11 cellular contexts compared by ENCODE assay signal in genomic region chr3:33911525-33912322, GRCh38.
DNase-seq lines count a peak whose midpoint lies in the region; ATAC-seq and TF ChIP-seq lines count a peak whose summit lies in the region.
"Had no signal": no experiment of that assay in that cellular context is flagged by ENCODE, and none has a peak within 500 bp of the region (broad histone marks: within the 10 kb centered on the region; RNA-seq: fewer than 3 reads in every experiment).

No MANE protein-coding gene starts in this region.

- H3K4me3 ChIP-seq in astrocyte of the spinal cord (ENCODE audit: low read depth, low read length): no peak overlapping the region
- no peak overlapping the region for H3K4me3 ChIP-seq in neuronal stem cell (ENCODE audit: low read length in 2 of 2)

- no peak overlapping the region for H4K91ac ChIP-seq in neuronal stem cell (ENCODE audit: low read depth, low read length, poor library complexity)

- no peak overlapping the region for H3K23ac ChIP-seq in neuronal stem cell (ENCODE audit: low read depth, low read length, poor library complexity)

- H3K18ac ChIP-seq in neuronal stem cell (ENCODE audit: low read length): no peak overlapping the region

- no CpG with 5 or more reads among the region's 4 CpGs for WGBS in neuronal stem cell (ENCODE audit: extremely low coverage in 2 of 2, insufficient read length in 2 of 2, insufficient replicate concordance in 1 of 2), 2 donors

- no peak overlapping the region for H2BK12ac ChIP-seq in neuronal stem cell (ENCODE audit: low read length)

- H2BK120ac ChIP-seq in neuronal stem cell (ENCODE audit: low read depth, low read length): no peak overlapping the region

- H3K9me3 ChIP-seq in neuronal stem cell (replicated peaks in 1 of 2; ENCODE audit: control insufficient read depth in 2 of 2, insufficient read depth in 1 of 2, low read depth in 1 of 2, low read length in 2 of 2): no peaks in the 10 kb centered on the region

- H2BK5ac ChIP-seq in neuronal stem cell (ENCODE audit: low read length): no peak overlapping the region

- no peak for ATAC-seq in HG03439 (IDR thresholded peaks at IDR 0.05; ENCODE audit: unreplicated experiment)
- ATAC-seq: Right ventricle myocardium inferior had no signal

- no peak overlapping the region for H3K4me2 ChIP-seq in neuronal stem cell (ENCODE audit: insufficient read depth, low read length, poor library complexity, severe bottlenecking)

- H4K8ac ChIP-seq in neuronal stem cell (ENCODE audit: low read depth, low read length): no peak overlapping the region

- H3K36me3 ChIP-seq in neuronal stem cell (replicated peaks in 1 of 2; ENCODE audit: control insufficient read depth in 2 of 2, insufficient read depth in 2 of 2, low read length in 2 of 2): no peaks in the 10 kb centered on the region

- H3K4ac ChIP-seq in neuronal stem cell (ENCODE audit: low read length): no peak overlapping the region

- TF ChIP-seq CTCF in astrocyte of the spinal cord (IDR thresholded peaks at IDR 0.05; ENCODE audit: low read depth, low read length): no peak

- no peak overlapping the region for H3K14ac ChIP-seq in neuronal stem cell (ENCODE audit: low read length)

- H3K27ac ChIP-seq in neuronal stem cell (replicated peaks; ENCODE audit: low read length): no peak overlapping the region

- H3K4me1 ChIP-seq in neuronal stem cell (ENCODE audit: control insufficient read depth in 2 of 2, insufficient read depth in 1 of 2, low read depth in 1 of 2, low read length in 2 of 2): peaks cover 0 to 17% of the 10 kb centered on the region in 2 donors

- H3K27me3 ChIP-seq in neuronal stem cell (ENCODE audit: control insufficient read depth in 3 of 3, insufficient read depth in 3 of 3, low read depth in 1 of 3, low read length in 3 of 3): no peaks in the 10 kb centered on the region

- H3K79me1 ChIP-seq in neuronal stem cell (ENCODE audit: low read depth, low read length): no peaks in the 10 kb centered on the region

- no peak overlapping the region for H2AFZ ChIP-seq in neuronal stem cell (ENCODE audit: low read length)

- H3K9ac ChIP-seq in neuronal stem cell (ENCODE audit: low read depth, low read length, poor library complexity): no peak overlapping the region

- in situ Hi-C loops in astrocyte of the spinal cord (cut with HindIII; ENCODE audit: low sequenced_read_pairs): no loop called here

- peak; percentile 74 for DNase-seq in ELR (ENCODE audit: low read depth)
- peak; percentile 85 for DNase-seq in NCI-H226
- peak; percentile 47 for DNase-seq in astrocyte of the spinal cord (ENCODE audit: low read depth, low spot score)
- DNase-seq in myocyte (ENCODE audit: low read depth): peak; percentile 35
- DNase-seq in neuronal stem cell (ENCODE audit: low spot score): no peak
- DNase-seq in NCI-H187 treated with DMSO at 0.1 percent for 48 hours (lab: John Stamatoyannopoulos, UW): no peak
- DNase-seq in GF-D8 (lab: John Stamatoyannopoulos, UW): no peak
- DNase-seq: activated CD4-positive, alpha-beta T cell treated with anti-CD3 and anti-CD28 coated beads for 48 hours; NCI-H2171 had no signal

- H2BK15ac ChIP-seq in neuronal stem cell (ENCODE audit: low read length): no peak overlapping the region

- no peak overlapping the region for H2AK5ac ChIP-seq in neuronal stem cell (ENCODE audit: low read depth, low read length)

Comparison
In these comparisons a context has a peak if more than half of its experiments do, and no peak if none do; other contexts are left out.
1. DNase-seq: peak in ELR (single experiment), NCI-H226 (single experiment), astrocyte of the spinal cord (single experiment) and myocyte (single experiment); none in neuronal stem cell (single experiment), NCI-H187 treated with DMSO at 0.1 percent for 48 hours (single experiment) and GF-D8 (single experiment).